In the genomic region with DNA sequence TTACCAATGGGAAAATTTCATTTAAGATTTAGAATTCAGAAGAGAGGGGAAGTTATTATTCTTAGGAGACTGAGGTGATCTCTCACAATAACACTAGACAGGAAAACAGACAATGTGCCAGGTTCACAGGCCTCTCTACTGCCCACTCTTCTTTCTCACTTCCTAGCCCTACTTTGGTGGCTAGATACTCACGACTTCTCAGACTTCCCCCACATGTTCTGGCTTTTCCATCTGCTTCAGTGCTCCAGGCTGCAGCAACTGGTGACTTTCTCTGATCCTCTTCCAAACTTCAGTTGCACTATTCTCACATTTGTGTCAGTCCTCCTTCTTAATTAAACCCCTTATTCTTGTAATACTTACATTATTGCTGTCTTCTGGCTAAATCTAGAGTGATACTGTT, we compare ENCODE assay signal across 27 cellular contexts.
"Had no signal": no experiment of that assay in that cellular context is flagged by ENCODE, and none has a peak within 500 bp of the region (broad histone marks: within the 10 kb centered on the region; RNA-seq: fewer than 3 reads in every experiment).

No MANE protein-coding gene starts in this region.

- H3K9me3 ChIP-seq: colonic mucosa, esophagus squamous epithelium, gastrocnemius medialis, lower lobe of right lung had no signal

- H3K27me3 Mint-ChIP-seq: dendritic cell treated with granulocyte-macrophage colony-stimulating factor and Interleukin-4, amounts not matched to agents 40 ng/mL and 50 ng/mL, for 4 days; effector memory CD8-positive, alpha-beta T cell; memory B cell had no signal

- H3K4me1 ChIP-seq: colonic mucosa, esophagus squamous epithelium, gastrocnemius medialis, heart right ventricle, lower lobe of right lung had no signal

- H3K4me3 Mint-ChIP-seq: dendritic cell treated with granulocyte-macrophage colony-stimulating factor and Interleukin-4, amounts not matched to agents 40 ng/mL and 50 ng/mL, for 4 days; effector memory CD8-positive, alpha-beta T cell; endodermal cell; memory B cell had no signal

- H3K36me3 Mint-ChIP-seq: memory B cell had no signal

- H3K4me1 Mint-ChIP-seq: memory B cell had no signal

- DNase-seq: colonic mucosa; cortex of kidney; effector CD8-positive, alpha-beta T cell; effector memory CD8-positive, alpha-beta T cell; endodermal cell; erythroblast; esophagus squamous epithelium; foreskin fibroblast; gastrocnemius medialis; glutamatergic neuron; head of caudate nucleus; heart right ventricle; hippocampal formation; islet precursor cell; kidney; kidney glomerular epithelial cell; left colon; left ventricle myocardium superior; lower lobe of right lung; mesendoderm; midbrain had no signal

- H3K27ac ChIP-seq: colonic mucosa, epithelial cell of prostate, esophagus squamous epithelium, gastrocnemius medialis, heart right ventricle, lower lobe of right lung had no signal

- FAIRE-seq: endometrium, kidney had no signal

- H3K27me3 ChIP-seq: colonic mucosa, esophagus squamous epithelium, gastrocnemius medialis, heart right ventricle had no signal

- ATAC-seq: effector memory CD8-positive, alpha-beta T cell; esophagus mucosa; gastrocnemius medialis; heart right ventricle; left colon; left lobe of liver; left ventricle myocardium superior; lower lobe of right lung had no signal

- H3K36me3 ChIP-seq: colonic mucosa, esophagus squamous epithelium, gastrocnemius medialis, heart right ventricle, lower lobe of right lung had no signal

- H3K4me3 ChIP-seq: colonic mucosa, esophagus squamous epithelium, gastrocnemius medialis, heart right ventricle, lower lobe of right lung had no signal

- H3K9me3 Mint-ChIP-seq: endodermal cell had no signal

- H3K27ac Mint-ChIP-seq: dendritic cell treated with granulocyte-macrophage colony-stimulating factor and Interleukin-4, amounts not matched to agents 40 ng/mL and 50 ng/mL, for 4 days; effector memory CD8-positive, alpha-beta T cell; endodermal cell; memory B cell had no signal
